ENCODE assay signal across 12 cellular contexts in the genomic region with DNA sequence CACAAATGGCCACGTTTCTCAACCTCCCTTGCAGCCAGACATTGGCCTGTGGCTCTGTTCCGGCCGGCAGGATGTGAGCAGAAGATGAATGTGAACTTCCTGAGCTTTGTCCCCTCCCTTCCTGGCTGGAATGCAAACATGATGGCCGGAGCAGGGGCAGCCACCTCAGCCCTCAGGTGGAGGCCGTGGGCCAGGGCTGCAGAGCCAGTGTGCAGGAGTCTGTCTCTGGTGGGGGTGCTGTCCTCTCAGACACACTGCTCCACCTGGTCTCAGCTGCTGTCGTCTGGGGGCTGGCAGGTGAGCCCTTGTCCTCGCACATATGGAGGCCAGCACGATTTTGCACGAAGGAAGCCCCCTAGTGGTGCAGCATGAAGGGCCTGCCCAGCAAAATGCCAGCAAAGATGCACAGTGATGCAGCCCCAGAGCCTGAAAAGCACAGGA. TPM values are rescaled to one million over a fixed set of nuclear protein-coding genes. Genes with fewer than 3 reads are reported as not detected.
DNase-seq lines count a peak whose midpoint lies in the region; ATAC-seq and TF ChIP-seq lines count a peak whose summit lies in the region.
"Had no signal": no experiment of that assay in that cellular context is flagged by ENCODE, and none has a peak within 500 bp of the region (broad histone marks: within the 10 kb centered on the region; RNA-seq: fewer than 3 reads in every experiment).

No MANE protein-coding gene starts in this region.

- DNase-seq in activated CD4-positive, alpha-beta T cell treated with anti-CD3 and anti-CD28 coated beads, Interleukin-2, amount 10 ng/mL, durations not matched to agents 7 days and 5 days: peak; percentile 32
- no peak for DNase-seq in activated CD4-positive, alpha-beta T cell treated with anti-CD3 and anti-CD28 coated beads, Interleukin-2, amount 50 U/mL, for 4 hours
- DNase-seq in brain microvascular endothelial cell (no peak), progenitor cell of endocrine pancreas (ENCODE audit: low spot score, unreplicated experiment) (no peak), NCI-H1417 (lab: John Stamatoyannopoulos, UW) (no peak), NCI-H2029 (lab: John Stamatoyannopoulos, UW) (no peak)
- DNase-seq: AML-193; NCI-H524; stimulated activated naive CD4-positive, alpha-beta T cell treated with Interleukin-2 at 50 U/mL for 16 hours had no signal

- no peaks in the 10 kb centered on the region for H3K36me3 Mint-ChIP-seq in activated CD4-positive, alpha-beta T cell treated with anti-CD3 and anti-CD28 coated beads, Interleukin-2, amount 10 ng/mL, durations not matched to agents 7 days and 5 days (ENCODE audit: low read depth)
- H3K36me3 Mint-ChIP-seq in progenitor cell of endocrine pancreas (ENCODE audit: insufficient read depth): peaks cover 25% of the 10 kb centered on the region

- TF ChIP-seq EP300 in Ishikawa (IDR thresholded peaks at IDR 0.05; ENCODE audit: borderline replicate concordance): no peak

- TF ChIP-seq CTCF in brain microvascular endothelial cell (IDR thresholded peaks at IDR 0.05; ENCODE audit: low read depth, low read length, missing control alignments): peak; percentile 76
- peak; percentile 44 for TF ChIP-seq CTCF in progenitor cell of endocrine pancreas (IDR thresholded peaks at IDR 0.05; ENCODE audit: unreplicated experiment)

- in situ Hi-C loops in brain microvascular endothelial cell (cut with HindIII; ENCODE audit: low pct_ligation_motif_present, low sequenced_read_pairs): no loop called here

- H3K27me3 ChIP-seq in brain microvascular endothelial cell (replicated peaks): no peaks in the 10 kb centered on the region

- no peak overlapping the region for H3K27ac ChIP-seq in brain microvascular endothelial cell

- peaks cover 2% of the 10 kb centered on the region for H3K27me3 Mint-ChIP-seq in activated CD4-positive, alpha-beta T cell treated with anti-CD3 and anti-CD28 coated beads, Interleukin-2, amount 10 ng/mL, durations not matched to agents 7 days and 5 days
- H3K27me3 Mint-ChIP-seq in progenitor cell of endocrine pancreas: peaks cover 5% of the 10 kb centered on the region

- no peak overlapping the region for H3K4me3 Mint-ChIP-seq in activated CD4-positive, alpha-beta T cell treated with anti-CD3 and anti-CD28 coated beads, Interleukin-2, amount 10 ng/mL, durations not matched to agents 7 days and 5 days
- H3K4me3 Mint-ChIP-seq in progenitor cell of endocrine pancreas (ENCODE audit: low read depth): no peak overlapping the region

- H3K36me3 ChIP-seq in brain microvascular endothelial cell (replicated peaks): no peaks in the 10 kb centered on the region

- CTCF ChIA-PET in activated CD4-positive, alpha-beta T cell treated with anti-CD3 and anti-CD28 coated beads, Interleukin-2, amount 10 ng/mL, durations not matched to agents 7 days and 5 days (lab: Charles Lee): no interaction called here

- no peak overlapping the region for H3K4me3 ChIP-seq in brain microvascular endothelial cell (ENCODE audit: low read depth, low read length)

- H3K27ac Mint-ChIP-seq in activated CD4-positive, alpha-beta T cell treated with anti-CD3 and anti-CD28 coated beads, Interleukin-2, amount 10 ng/mL, durations not matched to agents 7 days and 5 days: no peak overlapping the region
- no peak overlapping the region for H3K27ac Mint-ChIP-seq in progenitor cell of endocrine pancreas

- peaks cover 8% of the 10 kb centered on the region for H3K4me1 Mint-ChIP-seq in activated CD4-positive, alpha-beta T cell treated with anti-CD3 and anti-CD28 coated beads, Interleukin-2, amount 10 ng/mL, durations not matched to agents 7 days and 5 days
- peaks cover 1% of the 10 kb centered on the region for H3K4me1 Mint-ChIP-seq in progenitor cell of endocrine pancreas (ENCODE audit: low read depth)

- POLR2A ChIA-PET in activated CD4-positive, alpha-beta T cell treated with anti-CD3 and anti-CD28 coated beads, Interleukin-2, amount 10 ng/mL, durations not matched to agents 7 days and 5 days (lab: Charles Lee): no interaction called here

- ATAC-seq in HG03159 (IDR thresholded peaks at IDR 0.05; ENCODE audit: unreplicated experiment): no peak
- ATAC-seq: right cardiac atrium had no signal

- TF ChIP-seq RAD21 in Ishikawa (IDR thresholded peaks at IDR 0.05; ENCODE audit: low read depth): peak; percentile 47

- no peaks in the 10 kb centered on the region for H3K9me3 Mint-ChIP-seq in activated CD4-positive, alpha-beta T cell treated with anti-CD3 and anti-CD28 coated beads, Interleukin-2, amount 10 ng/mL, durations not matched to agents 7 days and 5 days
- H3K9me3 Mint-ChIP-seq in progenitor cell of endocrine pancreas (ENCODE audit: low read depth): no peaks in the 10 kb centered on the region

TF ChIP-seq in Ishikawa, 13 proteins besides CTCF, POLR2A, EP300 and RAD21:
- TF ChIP-seq, protein P1, sequence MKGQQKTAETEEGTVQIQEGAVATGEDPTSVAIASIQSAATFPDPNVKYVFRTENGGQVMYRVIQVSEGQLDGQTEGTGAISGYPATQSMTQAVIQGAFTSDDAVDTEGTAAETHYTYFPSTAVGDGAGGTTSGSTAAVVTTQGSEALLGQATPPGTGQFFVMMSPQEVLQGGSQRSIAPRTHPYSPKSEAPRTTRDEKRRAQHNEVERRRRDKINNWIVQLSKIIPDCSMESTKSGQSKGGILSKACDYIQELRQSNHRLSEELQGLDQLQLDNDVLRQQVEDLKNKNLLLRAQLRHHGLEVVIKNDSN (IDR thresholded peaks at IDR 0.05): no peak
- no peak for TF ChIP-seq FOXM1 (IDR thresholded peaks at IDR 0.05; ENCODE audit: borderline replicate concordance, low read depth)
TF ChIP-seq in Ishikawa: peak in this region for 0.

RNA-seq across cellular contexts. Expression of a gene that starts 25.3 kb away (rescaled TPM):
- total RNA-seq in activated CD4-positive, alpha-beta T cell treated with anti-CD3 and anti-CD28 coated beads, Interleukin-2, amount 10 ng/mL, durations not matched to agents 7 days and 5 days: 1 to 10 TPM; 8.1 to 9.3 TPM
- total RNA-seq in progenitor cell of endocrine pancreas: 23.2 and 24.3 TPM in 2 replicates

RNA-seq across cellular contexts. Expression of a gene that starts 39.7 kb away (rescaled TPM):
- 1 to 10 TPM; 4.4 to 6.1 TPM for total RNA-seq in activated CD4-positive, alpha-beta T cell treated with anti-CD3 and anti-CD28 coated beads, Interleukin-2, amount 10 ng/mL, durations not matched to agents 7 days and 5 days
- 21.7 and 22.1 TPM in 2 replicates for total RNA-seq in progenitor cell of endocrine pancreas
